In the genomic region with DNA sequence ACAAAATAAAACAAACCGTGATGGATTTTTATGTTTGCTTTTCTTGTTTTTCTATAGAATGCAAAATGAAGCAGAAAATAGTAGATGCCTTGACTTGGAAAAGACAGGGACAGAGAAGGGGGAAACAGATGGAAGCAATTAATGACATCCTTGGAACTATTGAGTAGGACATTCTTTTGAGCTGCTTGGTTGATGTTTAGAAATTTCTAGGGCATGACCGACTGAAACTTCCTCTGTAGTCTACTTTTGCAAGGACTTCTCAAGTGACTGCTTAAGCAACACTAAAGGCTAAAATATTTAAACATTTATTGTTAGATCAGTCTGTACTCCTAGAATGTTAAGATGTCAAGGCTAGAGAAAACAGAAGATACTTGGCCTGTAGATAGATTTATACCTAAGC, we compare ENCODE assay signal across 1 cellular context.
TF ChIP-seq lines count a peak whose summit lies in the region.

No MANE protein-coding gene starts in this region.

TF ChIP-seq in SK-N-SH treated with all-trans-retinoic acid at 6 μM for 48 hours, 23 proteins besides CTCF, POLR2A, EP300 and RAD21 (continued from another document):
- TF ChIP-seq, protein P1, sequence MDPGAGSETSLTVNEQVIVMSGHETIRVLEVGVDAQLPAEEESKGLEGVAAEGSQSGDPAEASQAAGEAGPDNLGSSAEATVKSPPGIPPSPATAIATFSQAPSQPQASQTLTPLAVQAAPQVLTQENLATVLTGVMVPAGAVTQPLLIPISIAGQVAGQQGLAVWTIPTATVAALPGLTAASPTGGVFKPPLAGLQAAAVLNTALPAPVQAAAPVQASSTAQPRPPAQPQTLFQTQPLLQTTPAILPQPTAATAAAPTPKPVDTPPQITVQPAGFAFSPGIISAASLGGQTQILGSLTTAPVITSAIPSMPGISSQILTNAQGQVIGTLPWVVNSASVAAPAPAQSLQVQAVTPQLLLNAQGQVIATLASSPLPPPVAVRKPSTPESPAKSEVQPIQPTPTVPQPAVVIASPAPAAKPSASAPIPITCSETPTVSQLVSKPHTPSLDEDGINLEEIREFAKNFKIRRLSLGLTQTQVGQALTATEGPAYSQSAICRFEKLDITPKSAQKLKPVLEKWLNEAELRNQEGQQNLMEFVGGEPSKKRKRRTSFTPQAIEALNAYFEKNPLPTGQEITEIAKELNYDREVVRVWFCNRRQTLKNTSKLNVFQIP (CRISPR knock-in tag; IDR thresholded peaks at IDR 0.05; ENCODE audit: borderline replicate concordance, low read depth), result no peak
